In genomic region chr2:208012449-208012848, GRCh38 we compare ENCODE assay signal across 26 cellular contexts. TPM values are rescaled to one million over a fixed set of nuclear protein-coding genes. Genes with fewer than 3 reads are reported as not detected.
DNase-seq lines count a peak whose midpoint lies in the region; ATAC-seq and TF ChIP-seq lines count a peak whose summit lies in the region.
"Had no signal": no experiment of that assay in that cellular context is flagged by ENCODE, and none has a peak within 500 bp of the region (broad histone marks: within the 10 kb centered on the region; RNA-seq: fewer than 3 reads in every experiment).

No MANE protein-coding gene starts in this region.

- H3K4me3 ChIP-seq in right atrium auricular region, result no peak overlapping the region
- H3K4me3 ChIP-seq: body of pancreas, psoas muscle, SK-N-MC, spleen, uterus had no signal

- H3K27me3 ChIP-seq in right atrium auricular region, result no peaks in the 10 kb centered on the region
- H3K27me3 ChIP-seq: body of pancreas, spleen, uterus had no signal

- H3K36me3 ChIP-seq in right atrium auricular region, result no peaks in the 10 kb centered on the region
- H3K36me3 ChIP-seq: uterus had no signal

- H3K9me3 ChIP-seq in right atrium auricular region, result no peaks in the 10 kb centered on the region
- H3K9me3 ChIP-seq: body of pancreas, psoas muscle, spleen, uterus had no signal

- H3K36me3 Mint-ChIP-seq in type B pancreatic cell, result peaks cover 4% of the 10 kb centered on the region

- H3K9me3 Mint-ChIP-seq in type B pancreatic cell, result no peaks in the 10 kb centered on the region
- H3K9me3 Mint-ChIP-seq: activated naive CD4-positive, alpha-beta T cell treated with anti-CD3 and anti-CD28 coated beads, Interleukin-2, amount 50 U/mL, for 24 hours; activated T-cell treated with anti-CD3 and anti-CD28 coated beads, Interleukin-2, amount 50 U/mL, for 4 hours; neural crest cell had no signal

- peak overlapping the region in 1 of 2 donors; percentile 62 for H3K27ac ChIP-seq in right atrium auricular region
- H3K27ac ChIP-seq: psoas muscle, SK-N-MC, uterus had no signal

- no peak for TF ChIP-seq CTCF in right atrium auricular region (IDR thresholded peaks at IDR 0.05)
- no peak for TF ChIP-seq CTCF in type B pancreatic cell (conservative IDR thresholded peaks at IDR 0.05)

- H3K27ac Mint-ChIP-seq in type B pancreatic cell, result peak overlapping the region; percentile 35
- H3K27ac Mint-ChIP-seq: activated naive CD4-positive, alpha-beta T cell treated with anti-CD3 and anti-CD28 coated beads, Interleukin-2, amount 50 U/mL, for 24 hours had no signal

- ATAC-seq in Right ventricle myocardium inferior (peak; percentile 70), left ventricle myocardium superior (peak; percentile 80), HG03565 (IDR thresholded peaks at IDR 0.05; ENCODE audit: unreplicated experiment) (no peak), SK-N-SH treated with all-trans-retinoic acid at 6 μM for 48 hours (no peak)
- ATAC-seq: activated T-cell treated with anti-CD3 and anti-CD28 coated beads, Interleukin-2, amount 50 U/mL, for 4 hours; body of pancreas; HepG2; left lobe of liver; Panc1 had no signal

- intact Hi-C loops in Right ventricle myocardium inferior (cut with DNase I), result no loop called here
- intact Hi-C loops in left ventricle myocardium superior (cut with micrococcal nuclease), result no loop called here

- peaks cover 4% of the 10 kb centered on the region for H3K4me1 Mint-ChIP-seq in type B pancreatic cell (ENCODE audit: unreplicated experiment)

- no peaks in the 10 kb centered on the region for H3K27me3 Mint-ChIP-seq in type B pancreatic cell
- H3K27me3 Mint-ChIP-seq: activated naive CD4-positive, alpha-beta T cell treated with anti-CD3 and anti-CD28 coated beads, Interleukin-2, amount 50 U/mL, for 24 hours had no signal

- peaks cover 0 to 22% of the 10 kb centered on the region in 2 donors for H3K4me1 ChIP-seq in right atrium auricular region

- H3K4me3 Mint-ChIP-seq in type B pancreatic cell, result no peak overlapping the region
- H3K4me3 Mint-ChIP-seq: activated naive CD4-positive, alpha-beta T cell treated with anti-CD3 and anti-CD28 coated beads, Interleukin-2, amount 50 U/mL, for 24 hours; activated T-cell treated with anti-CD3 and anti-CD28 coated beads, Interleukin-2, amount 50 U/mL, for 4 hours; neural crest cell had no signal

- no peak for DNase-seq in Right ventricle myocardium inferior (ENCODE audit: missing footprints)
- DNase-seq in right atrium auricular region (ENCODE audit: low spot score), result no peak
- peak; percentile 48 for DNase-seq in SKM-1 (lab: John Stamatoyannopoulos, UW; ENCODE audit: unreplicated experiment)
- no peak for DNase-seq in left ventricle myocardium superior
- DNase-seq in type B pancreatic cell (ENCODE audit: extremely low spot score, unreplicated experiment), result no peak
- no peak for DNase-seq in stimulated activated CD4-positive, alpha-beta T cell treated with anti-CD3 and anti-CD28 coated beads, Interleukin-15, amount 100 ng/mL, for 24 hours
- DNase-seq: activated CD4-positive, alpha-beta T cell treated with anti-CD3 and anti-CD28 coated beads for 1 hour; activated CD8-positive, alpha-beta memory T cell treated with anti-CD3 and anti-CD28 coated beads for 24 hours; activated T-cell treated with anti-CD3 and anti-CD28 coated beads, Interleukin-2, amount 50 U/mL, for 4 hours; body of pancreas; effector CD8-positive, alpha-beta T cell; glutamatergic neuron; NCI-H187; NCI-H2227 treated with DMSO at 0.1 percent for 48 hours; NCI-H774; psoas muscle; spleen; uterus had no signal

TF ChIP-seq in SK-N-SH treated with all-trans-retinoic acid at 6 μM for 48 hours, 23 proteins besides CTCF, POLR2A, EP300 and RAD21:
- TF ChIP-seq BACH2 (CRISPR knock-in tag; IDR thresholded peaks at IDR 0.05; ENCODE audit: borderline replicate concordance) (no peak), ESRRG (CRISPR knock-in tag; IDR thresholded peaks at IDR 0.05) (no peak), ZNF565 (CRISPR knock-in tag; conservative IDR thresholded peaks at IDR 0.05; ENCODE audit: low read depth) (no peak), CREB5 (CRISPR knock-in tag; IDR thresholded peaks at IDR 0.05; ENCODE audit: low read depth) (no peak), ZFP30 (CRISPR knock-in tag; IDR thresholded peaks at IDR 0.05) (no peak), TSHZ2 (CRISPR knock-in tag; IDR thresholded peaks at IDR 0.05) (no peak), TCF4 (CRISPR knock-in tag; IDR thresholded peaks at IDR 0.05; ENCODE audit: borderline replicate concordance) (no peak), POU6F1 (CRISPR knock-in tag; IDR thresholded peaks at IDR 0.05; ENCODE audit: borderline replicate concordance, low read depth) (no peak), GLIS3 (CRISPR knock-in tag; IDR thresholded peaks at IDR 0.05) (no peak), TOX (CRISPR knock-in tag; IDR thresholded peaks at IDR 0.05; ENCODE audit: borderline replicate concordance) (no peak), ARNTL (CRISPR knock-in tag; IDR thresholded peaks at IDR 0.05; ENCODE audit: borderline replicate concordance, low read depth) (no peak)

RNA-seq across cellular contexts. Expression of gene PLEKHM3, which starts 12.9 kb away (rescaled TPM):
- 13.6 TPM for total RNA-seq in Right ventricle myocardium inferior
- 10 to 100 TPM; 14.9 to 20.0 TPM for total RNA-seq in right atrium auricular region
- total RNA-seq in left ventricle myocardium superior, result 13.3 TPM
- 10.7 and 12.1 TPM in 2 replicates for total RNA-seq in type B pancreatic cell (ENCODE audit: low replicate concordance)

Comparison
In these comparisons a context has a peak if more than half of its experiments do, and no peak if none do; other contexts are left out.
1. ATAC-seq: peak in Right ventricle myocardium inferior (single experiment) and left ventricle myocardium superior (single experiment); none in HG03565 (single experiment) and SK-N-SH treated with all-trans-retinoic acid at 6 μM for 48 hours (single experiment).